1 cellular context compared by ENCODE assay signal in the genomic region with DNA sequence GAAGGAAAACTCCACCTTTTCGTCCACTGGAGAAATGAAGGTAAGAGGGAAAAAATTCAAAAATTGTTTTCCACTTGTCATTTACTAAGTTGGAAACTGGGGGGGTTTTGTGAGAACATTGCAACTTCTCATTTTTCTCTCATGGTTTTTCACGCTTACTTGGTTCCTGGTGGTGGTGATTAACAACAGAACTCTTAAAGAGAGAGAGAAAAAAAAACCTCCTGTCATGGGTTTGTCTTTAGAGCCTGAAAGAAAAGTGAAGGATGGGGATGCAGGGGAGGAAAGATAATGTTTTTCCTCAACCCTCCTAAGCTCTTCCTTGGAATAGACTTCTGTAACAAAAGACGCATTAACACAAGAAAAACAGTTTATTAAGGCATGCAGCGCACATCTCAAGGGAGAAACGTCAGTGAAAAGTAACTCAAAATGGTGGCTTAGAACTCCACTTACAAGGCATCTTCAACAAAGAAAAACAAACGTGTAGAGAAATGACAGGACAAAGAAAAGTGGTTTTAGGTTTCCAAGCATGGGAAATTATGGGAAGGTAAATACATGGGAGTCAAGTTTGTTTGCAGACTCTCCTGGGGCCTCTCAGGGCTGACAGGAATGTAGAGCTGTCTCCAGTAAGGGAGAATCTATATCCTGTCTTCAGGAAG.
TF ChIP-seq lines count a peak whose summit lies in the region.

No MANE protein-coding gene starts in this region.

TF ChIP-seq in GM12878, 131 proteins besides CTCF, POLR2A, EP300 and RAD21 (continued from another document and continues in another):
- TF ChIP-seq ESRRA (IDR thresholded peaks at IDR 0.05; ENCODE audit: low read length) (no peak), NFXL1 (IDR thresholded peaks at IDR 0.05; ENCODE audit: borderline replicate concordance) (no peak), RB1 (IDR thresholded peaks at IDR 0.05; ENCODE audit: borderline replicate concordance) (no peak), ETV6 (conservative IDR thresholded peaks at IDR 0.05 in 1 of 2, IDR thresholded peaks at IDR 0.05 in 1 of 2; ENCODE audit: borderline replicate concordance in 1 of 2, low read depth in 1 of 2) (0 out of 4 replicates have a peak, but pooled peaks of 1 of the 2 experiments have one; percentile 25), RBBP5 (conservative IDR thresholded peaks at IDR 0.05) (no peak), RAD51 (IDR thresholded peaks at IDR 0.05) (no peak), JUNB (IDR thresholded peaks at IDR 0.05) (peak; percentile 73), RUNX3 (IDR thresholded peaks at IDR 0.05; ENCODE audit: low read length) (peak; percentile 69), ATF7 (IDR thresholded peaks at IDR 0.05; ENCODE audit: low read depth) (peak; percentile 38; the same call in 1 of the 2 replicates), POU2F2 (IDR thresholded peaks at IDR 0.05; ENCODE audit: borderline replicate concordance, low read depth, low read length) (no peak), BCL11A (IDR thresholded peaks at IDR 0.05; ENCODE audit: low read depth, low read length) (0 out of 2 replicates have a peak, but pooled peaks have one; percentile 27), CBFB (IDR thresholded peaks at IDR 0.05; ENCODE audit: low read depth) (peak; percentile 22; the same call in 1 of the 2 replicates), CBX5 (IDR thresholded peaks at IDR 0.05; ENCODE audit: low read depth) (peak; percentile 97), SUZ12 (IDR thresholded peaks at IDR 0.05; ENCODE audit: unreplicated experiment) (no peak), PAX5 (IDR thresholded peaks at IDR 0.05; ENCODE audit: borderline replicate concordance, low read depth, low read length) (peak; percentile 89), BACH1 (IDR thresholded peaks at IDR 0.05; ENCODE audit: borderline replicate concordance) (no peak), CHD2 (IDR thresholded peaks at IDR 0.05; ENCODE audit: borderline replicate concordance, low read depth, low read length) (no peak), CBX3 (IDR thresholded peaks at IDR 0.05; ENCODE audit: borderline replicate concordance, low read depth) (no peak), EED (IDR thresholded peaks at IDR 0.05; ENCODE audit: low read depth) (peak; percentile 37; the same call in 1 of the 2 replicates), ZZZ3 (IDR thresholded peaks at IDR 0.05; ENCODE audit: control insufficient read depth, insufficient read length, low read depth) (no peak), NR2C2 (IDR thresholded peaks at IDR 0.05; ENCODE audit: borderline replicate concordance, control insufficient read depth, insufficient read length, low read depth) (no peak), BHLHE40 (IDR thresholded peaks at IDR 0.05; ENCODE audit: borderline replicate concordance in 1 of 2, low read depth in 2 of 2, low read length in 1 of 2) (peak in 1 of 2 experiments; percentile 31; a peak in 1 of 4 replicates), TARDBP (IDR thresholded peaks at IDR 0.05; ENCODE audit: borderline replicate concordance) (no peak), WRNIP1 (IDR thresholded peaks at IDR 0.05; ENCODE audit: borderline replicate concordance, low read depth, low read length) (no peak), HDAC2 (IDR thresholded peaks at IDR 0.05) (no peak), IRF4 (IDR thresholded peaks at IDR 0.05; ENCODE audit: low read depth, low read length) (0 out of 2 replicates have a peak, but pooled peaks have one; percentile 18), PML (IDR thresholded peaks at IDR 0.05; ENCODE audit: low read length) (peak; percentile 85), SREBF2 (IDR thresholded peaks at IDR 0.05; ENCODE audit: low read length) (no peak), NRF1 (conservative IDR thresholded peaks at IDR 0.05; ENCODE audit: low read depth, low read length) (no peak), MEF2B (IDR thresholded peaks at IDR 0.05; ENCODE audit: partially characterized antibody, poor library complexity, severe bottlenecking) (no peak), BMI1 (IDR thresholded peaks at IDR 0.05; ENCODE audit: borderline replicate concordance) (0 out of 2 replicates have a peak, but pooled peaks have one; percentile 17), ZBED1 (IDR thresholded peaks at IDR 0.05; ENCODE audit: borderline replicate concordance) (0 out of 2 replicates have a peak, but pooled peaks have one; percentile 24)
- TF ChIP-seq, protein P1, sequence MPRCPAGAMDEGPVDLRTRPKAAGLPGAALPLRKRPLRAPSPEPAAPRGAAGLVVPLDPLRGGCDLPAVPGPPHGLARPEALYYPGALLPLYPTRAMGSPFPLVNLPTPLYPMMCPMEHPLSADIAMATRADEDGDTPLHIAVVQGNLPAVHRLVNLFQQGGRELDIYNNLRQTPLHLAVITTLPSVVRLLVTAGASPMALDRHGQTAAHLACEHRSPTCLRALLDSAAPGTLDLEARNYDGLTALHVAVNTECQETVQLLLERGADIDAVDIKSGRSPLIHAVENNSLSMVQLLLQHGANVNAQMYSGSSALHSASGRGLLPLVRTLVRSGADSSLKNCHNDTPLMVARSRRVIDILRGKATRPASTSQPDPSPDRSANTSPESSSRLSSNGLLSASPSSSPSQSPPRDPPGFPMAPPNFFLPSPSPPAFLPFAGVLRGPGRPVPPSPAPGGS (IDR thresholded peaks at IDR 0.05; ENCODE audit: borderline replicate concordance, insufficient read depth, low read depth, low read length, poor library complexity, severe bottlenecking) = no peak
- TF ChIP-seq, protein P2, sequence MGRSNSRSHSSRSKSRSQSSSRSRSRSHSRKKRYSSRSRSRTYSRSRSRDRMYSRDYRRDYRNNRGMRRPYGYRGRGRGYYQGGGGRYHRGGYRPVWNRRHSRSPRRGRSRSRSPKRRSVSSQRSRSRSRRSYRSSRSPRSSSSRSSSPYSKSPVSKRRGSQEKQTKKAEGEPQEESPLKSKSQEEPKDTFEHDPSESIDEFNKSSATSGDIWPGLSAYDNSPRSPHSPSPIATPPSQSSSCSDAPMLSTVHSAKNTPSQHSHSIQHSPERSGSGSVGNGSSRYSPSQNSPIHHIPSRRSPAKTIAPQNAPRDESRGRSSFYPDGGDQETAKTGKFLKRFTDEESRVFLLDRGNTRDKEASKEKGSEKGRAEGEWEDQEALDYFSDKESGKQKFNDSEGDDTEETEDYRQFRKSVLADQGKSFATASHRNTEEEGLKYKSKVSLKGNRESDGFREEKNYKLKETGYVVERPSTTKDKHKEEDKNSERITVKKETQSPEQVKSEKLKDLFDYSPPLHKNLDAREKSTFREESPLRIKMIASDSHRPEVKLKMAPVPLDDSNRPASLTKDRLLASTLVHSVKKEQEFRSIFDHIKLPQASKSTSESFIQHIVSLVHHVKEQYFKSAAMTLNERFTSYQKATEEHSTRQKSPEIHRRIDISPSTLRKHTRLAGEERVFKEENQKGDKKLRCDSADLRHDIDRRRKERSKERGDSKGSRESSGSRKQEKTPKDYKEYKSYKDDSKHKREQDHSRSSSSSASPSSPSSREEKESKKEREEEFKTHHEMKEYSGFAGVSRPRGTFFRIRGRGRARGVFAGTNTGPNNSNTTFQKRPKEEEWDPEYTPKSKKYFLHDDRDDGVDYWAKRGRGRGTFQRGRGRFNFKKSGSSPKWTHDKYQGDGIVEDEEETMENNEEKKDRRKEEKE (IDR thresholded peaks at IDR 0.05) = no peak
- TF ChIP-seq, protein P3, sequence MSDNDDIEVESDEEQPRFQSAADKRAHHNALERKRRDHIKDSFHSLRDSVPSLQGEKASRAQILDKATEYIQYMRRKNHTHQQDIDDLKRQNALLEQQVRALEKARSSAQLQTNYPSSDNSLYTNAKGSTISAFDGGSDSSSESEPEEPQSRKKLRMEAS (IDR thresholded peaks at IDR 0.05; ENCODE audit: low read depth, low read length) = no peak
- TF ChIP-seq, protein P4, sequence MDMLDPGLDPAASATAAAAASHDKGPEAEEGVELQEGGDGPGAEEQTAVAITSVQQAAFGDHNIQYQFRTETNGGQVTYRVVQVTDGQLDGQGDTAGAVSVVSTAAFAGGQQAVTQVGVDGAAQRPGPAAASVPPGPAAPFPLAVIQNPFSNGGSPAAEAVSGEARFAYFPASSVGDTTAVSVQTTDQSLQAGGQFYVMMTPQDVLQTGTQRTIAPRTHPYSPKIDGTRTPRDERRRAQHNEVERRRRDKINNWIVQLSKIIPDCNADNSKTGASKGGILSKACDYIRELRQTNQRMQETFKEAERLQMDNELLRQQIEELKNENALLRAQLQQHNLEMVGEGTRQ (IDR thresholded peaks at IDR 0.05; ENCODE audit: borderline replicate concordance, low read depth, low read length) = no peak
- TF ChIP-seq, protein P5, sequence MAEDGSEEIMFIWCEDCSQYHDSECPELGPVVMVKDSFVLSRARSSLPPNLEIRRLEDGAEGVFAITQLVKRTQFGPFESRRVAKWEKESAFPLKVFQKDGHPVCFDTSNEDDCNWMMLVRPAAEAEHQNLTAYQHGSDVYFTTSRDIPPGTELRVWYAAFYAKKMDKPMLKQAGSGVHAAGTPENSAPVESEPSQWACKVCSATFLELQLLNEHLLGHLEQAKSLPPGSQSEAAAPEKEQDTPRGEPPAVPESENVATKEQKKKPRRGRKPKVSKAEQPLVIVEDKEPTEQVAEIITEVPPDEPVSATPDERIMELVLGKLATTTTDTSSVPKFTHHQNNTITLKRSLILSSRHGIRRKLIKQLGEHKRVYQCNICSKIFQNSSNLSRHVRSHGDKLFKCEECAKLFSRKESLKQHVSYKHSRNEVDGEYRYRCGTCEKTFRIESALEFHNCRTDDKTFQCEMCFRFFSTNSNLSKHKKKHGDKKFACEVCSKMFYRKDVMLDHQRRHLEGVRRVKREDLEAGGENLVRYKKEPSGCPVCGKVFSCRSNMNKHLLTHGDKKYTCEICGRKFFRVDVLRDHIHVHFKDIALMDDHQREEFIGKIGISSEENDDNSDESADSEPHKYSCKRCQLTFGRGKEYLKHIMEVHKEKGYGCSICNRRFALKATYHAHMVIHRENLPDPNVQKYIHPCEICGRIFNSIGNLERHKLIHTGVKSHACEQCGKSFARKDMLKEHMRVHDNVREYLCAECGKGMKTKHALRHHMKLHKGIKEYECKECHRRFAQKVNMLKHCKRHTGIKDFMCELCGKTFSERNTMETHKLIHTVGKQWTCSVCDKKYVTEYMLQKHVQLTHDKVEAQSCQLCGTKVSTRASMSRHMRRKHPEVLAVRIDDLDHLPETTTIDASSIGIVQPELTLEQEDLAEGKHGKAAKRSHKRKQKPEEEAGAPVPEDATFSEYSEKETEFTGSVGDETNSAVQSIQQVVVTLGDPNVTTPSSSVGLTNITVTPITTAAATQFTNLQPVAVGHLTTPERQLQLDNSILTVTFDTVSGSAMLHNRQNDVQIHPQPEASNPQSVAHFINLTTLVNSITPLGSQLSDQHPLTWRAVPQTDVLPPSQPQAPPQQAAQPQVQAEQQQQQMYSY (CRISPR knock-in tag; IDR thresholded peaks at IDR 0.05) = no peak
- TF ChIP-seq, protein P6, sequence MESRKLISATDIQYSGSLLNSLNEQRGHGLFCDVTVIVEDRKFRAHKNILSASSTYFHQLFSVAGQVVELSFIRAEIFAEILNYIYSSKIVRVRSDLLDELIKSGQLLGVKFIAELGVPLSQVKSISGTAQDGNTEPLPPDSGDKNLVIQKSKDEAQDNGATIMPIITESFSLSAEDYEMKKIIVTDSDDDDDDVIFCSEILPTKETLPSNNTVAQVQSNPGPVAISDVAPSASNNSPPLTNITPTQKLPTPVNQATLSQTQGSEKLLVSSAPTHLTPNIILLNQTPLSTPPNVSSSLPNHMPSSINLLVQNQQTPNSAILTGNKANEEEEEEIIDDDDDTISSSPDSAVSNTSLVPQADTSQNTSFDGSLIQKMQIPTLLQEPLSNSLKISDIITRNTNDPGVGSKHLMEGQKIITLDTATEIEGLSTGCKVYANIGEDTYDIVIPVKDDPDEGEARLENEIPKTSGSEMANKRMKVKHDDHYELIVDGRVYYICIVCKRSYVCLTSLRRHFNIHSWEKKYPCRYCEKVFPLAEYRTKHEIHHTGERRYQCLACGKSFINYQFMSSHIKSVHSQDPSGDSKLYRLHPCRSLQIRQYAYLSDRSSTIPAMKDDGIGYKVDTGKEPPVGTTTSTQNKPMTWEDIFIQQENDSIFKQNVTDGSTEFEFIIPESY (IDR thresholded peaks at IDR 0.05) = no peak
- TF ChIP-seq, protein P7, sequence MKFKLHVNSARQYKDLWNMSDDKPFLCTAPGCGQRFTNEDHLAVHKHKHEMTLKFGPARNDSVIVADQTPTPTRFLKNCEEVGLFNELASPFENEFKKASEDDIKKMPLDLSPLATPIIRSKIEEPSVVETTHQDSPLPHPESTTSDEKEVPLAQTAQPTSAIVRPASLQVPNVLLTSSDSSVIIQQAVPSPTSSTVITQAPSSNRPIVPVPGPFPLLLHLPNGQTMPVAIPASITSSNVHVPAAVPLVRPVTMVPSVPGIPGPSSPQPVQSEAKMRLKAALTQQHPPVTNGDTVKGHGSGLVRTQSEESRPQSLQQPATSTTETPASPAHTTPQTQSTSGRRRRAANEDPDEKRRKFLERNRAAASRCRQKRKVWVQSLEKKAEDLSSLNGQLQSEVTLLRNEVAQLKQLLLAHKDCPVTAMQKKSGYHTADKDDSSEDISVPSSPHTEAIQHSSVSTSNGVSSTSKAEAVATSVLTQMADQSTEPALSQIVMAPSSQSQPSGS (IDR thresholded peaks at IDR 0.05; ENCODE audit: low read length) = peak; percentile 78
- TF ChIP-seq, protein P8, sequence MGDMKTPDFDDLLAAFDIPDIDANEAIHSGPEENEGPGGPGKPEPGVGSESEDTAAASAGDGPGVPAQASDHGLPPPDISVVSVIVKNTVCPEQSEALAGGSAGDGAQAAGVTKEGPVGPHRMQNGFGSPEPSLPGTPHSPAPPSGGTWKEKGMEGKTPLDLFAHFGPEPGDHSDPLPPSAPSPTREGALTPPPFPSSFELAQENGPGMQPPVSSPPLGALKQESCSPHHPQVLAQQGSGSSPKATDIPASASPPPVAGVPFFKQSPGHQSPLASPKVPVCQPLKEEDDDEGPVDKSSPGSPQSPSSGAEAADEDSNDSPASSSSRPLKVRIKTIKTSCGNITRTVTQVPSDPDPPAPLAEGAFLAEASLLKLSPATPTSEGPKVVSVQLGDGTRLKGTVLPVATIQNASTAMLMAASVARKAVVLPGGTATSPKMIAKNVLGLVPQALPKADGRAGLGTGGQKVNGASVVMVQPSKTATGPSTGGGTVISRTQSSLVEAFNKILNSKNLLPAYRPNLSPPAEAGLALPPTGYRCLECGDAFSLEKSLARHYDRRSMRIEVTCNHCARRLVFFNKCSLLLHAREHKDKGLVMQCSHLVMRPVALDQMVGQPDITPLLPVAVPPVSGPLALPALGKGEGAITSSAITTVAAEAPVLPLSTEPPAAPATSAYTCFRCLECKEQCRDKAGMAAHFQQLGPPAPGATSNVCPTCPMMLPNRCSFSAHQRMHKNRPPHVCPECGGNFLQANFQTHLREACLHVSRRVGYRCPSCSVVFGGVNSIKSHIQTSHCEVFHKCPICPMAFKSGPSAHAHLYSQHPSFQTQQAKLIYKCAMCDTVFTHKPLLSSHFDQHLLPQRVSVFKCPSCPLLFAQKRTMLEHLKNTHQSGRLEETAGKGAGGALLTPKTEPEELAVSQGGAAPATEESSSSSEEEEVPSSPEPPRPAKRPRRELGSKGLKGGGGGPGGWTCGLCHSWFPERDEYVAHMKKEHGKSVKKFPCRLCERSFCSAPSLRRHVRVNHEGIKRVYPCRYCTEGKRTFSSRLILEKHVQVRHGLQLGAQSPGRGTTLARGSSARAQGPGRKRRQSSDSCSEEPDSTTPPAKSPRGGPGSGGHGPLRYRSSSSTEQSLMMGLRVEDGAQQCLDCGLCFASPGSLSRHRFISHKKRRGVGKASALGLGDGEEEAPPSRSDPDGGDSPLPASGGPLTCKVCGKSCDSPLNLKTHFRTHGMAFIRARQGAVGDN (IDR thresholded peaks at IDR 0.05) = 0 out of 2 replicates have a peak, but pooled peaks have one; percentile 17
- TF ChIP-seq, protein P9, sequence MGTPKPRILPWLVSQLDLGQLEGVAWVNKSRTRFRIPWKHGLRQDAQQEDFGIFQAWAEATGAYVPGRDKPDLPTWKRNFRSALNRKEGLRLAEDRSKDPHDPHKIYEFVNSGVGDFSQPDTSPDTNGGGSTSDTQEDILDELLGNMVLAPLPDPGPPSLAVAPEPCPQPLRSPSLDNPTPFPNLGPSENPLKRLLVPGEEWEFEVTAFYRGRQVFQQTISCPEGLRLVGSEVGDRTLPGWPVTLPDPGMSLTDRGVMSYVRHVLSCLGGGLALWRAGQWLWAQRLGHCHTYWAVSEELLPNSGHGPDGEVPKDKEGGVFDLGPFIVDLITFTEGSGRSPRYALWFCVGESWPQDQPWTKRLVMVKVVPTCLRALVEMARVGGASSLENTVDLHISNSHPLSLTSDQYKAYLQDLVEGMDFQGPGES (IDR thresholded peaks at IDR 0.05) = no peak
